10 cellular contexts compared by ENCODE assay signal in the genomic region with DNA sequence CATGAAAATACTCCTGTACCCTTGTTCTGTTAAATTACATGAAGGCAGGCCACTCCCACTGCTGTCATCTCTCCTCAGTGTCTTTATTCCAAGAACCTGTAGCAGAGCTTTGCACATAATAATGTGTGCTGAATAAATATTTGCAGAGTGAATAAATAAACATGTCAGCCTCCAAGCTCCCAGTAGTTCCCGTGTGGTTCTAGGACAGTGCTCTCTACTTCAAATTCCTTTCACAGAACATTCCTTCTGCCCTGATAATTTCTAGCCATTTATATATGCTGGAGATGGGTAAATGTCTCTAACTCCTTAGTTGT. TPM values are rescaled to one million over a fixed set of nuclear protein-coding genes. Genes with fewer than 3 reads are reported as not detected.
A peak's percentile ranks its signal among the peaks of the same experiment; 100 is the strongest.
DNase-seq lines count a peak whose midpoint lies in the region; ATAC-seq and TF ChIP-seq lines count a peak whose summit lies in the region.
"Had no signal": no experiment of that assay in that cellular context is flagged by ENCODE, and none has a peak within 500 bp of the region (broad histone marks: within the 10 kb centered on the region; RNA-seq: fewer than 3 reads in every experiment).

No MANE protein-coding gene starts in this region.

- DNase-seq in NCI-H1105 (lab: John Stamatoyannopoulos, UW) (peak; percentile 6), left colon (peak in 1 of 2 donors; percentile 35), RKO (ENCODE audit: low spot score) (no peak)
- DNase-seq in activated CD4-positive, CD25-positive, alpha-beta regulatory T cell treated with anti-CD3 and anti-CD28 coated beads, Interleukin-2, amount 50 U/mL, for 72 hours: no peak
- DNase-seq: Peyer's patch had no signal

- H3K27ac ChIP-seq in gastroesophageal sphincter: no peak overlapping the region
- H3K27ac ChIP-seq: Peyer's patch, skin epidermis had no signal

- no peak for TF ChIP-seq EP300 in gastroesophageal sphincter (IDR thresholded peaks at IDR 0.05)

- no peaks in the 10 kb centered on the region for H3K4me1 ChIP-seq in gastroesophageal sphincter
- H3K4me1 ChIP-seq: Peyer's patch had no signal

- ATAC-seq in GM19023 (IDR thresholded peaks at IDR 0.05; ENCODE audit: unreplicated experiment): peak; percentile 42
- ATAC-seq in GM21786 (IDR thresholded peaks at IDR 0.05; ENCODE audit: unreplicated experiment): peak; percentile 22
- peak; percentile 99 for ATAC-seq in left colon
- no peak for ATAC-seq in HG03565 (IDR thresholded peaks at IDR 0.05; ENCODE audit: unreplicated experiment)
- no peak for ATAC-seq in gastroesophageal sphincter

- no peak overlapping the region for H3K4me3 ChIP-seq in gastroesophageal sphincter
- H3K4me3 ChIP-seq: Peyer's patch, skin epidermis had no signal

- intact Hi-C loops in left colon (cut with DNase I, micrococcal nuclease): no loop called here

- no peaks in the 10 kb centered on the region for H3K36me3 ChIP-seq in gastroesophageal sphincter
- H3K36me3 ChIP-seq: Peyer's patch had no signal

- TF ChIP-seq CTCF in gastroesophageal sphincter (IDR thresholded peaks at IDR 0.05): no peak

- no peak for TF ChIP-seq POLR2A in gastroesophageal sphincter (IDR thresholded peaks at IDR 0.05)

- no peaks in the 10 kb centered on the region for H3K9me3 ChIP-seq in gastroesophageal sphincter
- H3K9me3 ChIP-seq: Peyer's patch had no signal

- WGBS in gastroesophageal sphincter (ENCODE audit: low coverage in 1 of 2), 2 donors: 7 to 11% methylated on average over 1 of the region's 1 CpG

- H3K27me3 ChIP-seq in gastroesophageal sphincter: no peaks in the 10 kb centered on the region
- H3K27me3 ChIP-seq: Peyer's patch had no signal

RNA-seq across cellular contexts. Expression of gene HYAL4, which starts 20.3 kb away (rescaled TPM):
- total RNA-seq in left colon: not detected
- not detected for total RNA-seq in gastroesophageal sphincter

Comparison
In these comparisons a context has a peak if more than half of its experiments do, and no peak if none do; other contexts are left out.
1. ATAC-seq: peak in GM19023 (single experiment), GM21786 (single experiment) and left colon (single experiment); none in HG03565 (single experiment) and gastroesophageal sphincter (single experiment).